ENCODE assay signal across 8 cellular contexts in genomic region chr10:75404335-75405200, GRCh38. TPM values are rescaled to one million over a fixed set of nuclear protein-coding genes. Genes with fewer than 3 reads are reported as not detected.
A peak's percentile ranks its signal among the peaks of the same experiment; 100 is the strongest.
DNase-seq lines count a peak whose midpoint lies in the region; ATAC-seq and TF ChIP-seq lines count a peak whose summit lies in the region.

No MANE protein-coding gene starts in this region.

- no peak for TF ChIP-seq CTCF in IMR-90 (conservative IDR thresholded peaks at IDR 0.05; ENCODE audit: low read depth, low read length)
- TF ChIP-seq CTCF in astrocyte of the spinal cord (IDR thresholded peaks at IDR 0.05; ENCODE audit: low read depth, low read length), result no peak
- TF ChIP-seq CTCF in left lung (IDR thresholded peaks at IDR 0.05), result no peak
- peak; percentile 20 for TF ChIP-seq CTCF in type B pancreatic cell (conservative IDR thresholded peaks at IDR 0.05)

- no peak overlapping the region for H2BK120ac ChIP-seq in IMR-90 (ENCODE audit: low read depth, low read length)

- peak overlapping the region; percentile 30; the same call in 1 of the 2 replicates for H4K5ac ChIP-seq in IMR-90 (ENCODE audit: low read depth, low read length)

- H2AK9ac ChIP-seq in IMR-90 (replicated peaks; ENCODE audit: low read depth, low read length, poor library complexity), result no peak overlapping the region

- no peak overlapping the region for H2BK15ac ChIP-seq in IMR-90 (ENCODE audit: low read depth, low read length)

- H3K27ac ChIP-seq in CD4-positive, alpha-beta memory T cell (ENCODE audit: low read depth, low read length), result no peak overlapping the region
- peak overlapping the region; percentile 5; the same call in 1 of the 2 replicates for H3K27ac ChIP-seq in IMR-90 (ENCODE audit: insufficient read depth, low read length)
- peak overlapping the region; percentile 95 to 98 for H3K27ac ChIP-seq in left lung

- CTCF ChIA-PET in CD4-positive, alpha-beta memory T cell (lab: Charles Lee; ENCODE audit: partially characterized antibody), result no interaction called here
- CTCF ChIA-PET in IMR-90 (lab: Yijun Ruan, JAX), result no interaction called here

- no peak overlapping the region for H4K91ac ChIP-seq in IMR-90 (ENCODE audit: insufficient read depth, low read depth, low read length)

- H3K9me1 ChIP-seq in IMR-90 (ENCODE audit: insufficient read depth, low read length), result no peaks in the 10 kb centered on the region

- intact Hi-C loops in CD4-positive, alpha-beta memory T cell (cut with micrococcal nuclease), result loop anchor here (5.0 kb wide), 2 partner anchors 503 to 633 kb away; no protein-coding TSS in a partner anchor
- intact Hi-C loops in IMR-90 (cut with micrococcal nuclease), result loop anchor here (5.0 to 10.0 kb wide), 3 partner anchors 1030 to 1708 kb away; no protein-coding TSS in a partner anchor
- intact Hi-C loops in left lung (cut with DNase I), result loop anchor here in 1 of 2 donors (10.0 kb wide), 1 partner anchor 510 kb away; no protein-coding TSS in a partner anchor

- peaks cover 0 to 4% (median 0%) of the 10 kb centered on the region in 8 donors for H3K9me3 Mint-ChIP-seq in CD4-positive, alpha-beta memory T cell
- no peaks in the 10 kb centered on the region for H3K9me3 Mint-ChIP-seq in type B pancreatic cell

- peak overlapping the region; percentile 28 for H2AFZ ChIP-seq in IMR-90 (replicated peaks; ENCODE audit: low read length, poor library complexity)

- H3K4me3 Mint-ChIP-seq in CD4-positive, alpha-beta memory T cell, result peak overlapping the region in 7 of 8 donors; percentile 6 to 76 (median 33)
- H3K4me3 Mint-ChIP-seq in type B pancreatic cell, result peak overlapping the region; percentile 94

- no peak overlapping the region for H2BK5ac ChIP-seq in IMR-90 (ENCODE audit: low read depth, low read length, poor library complexity, severe bottlenecking)

- peak overlapping the region; percentile 91 for H3K4me2 ChIP-seq in IMR-90 (ENCODE audit: low read depth, low read length)

- no peaks in the 10 kb centered on the region; a peak in 1 of 4 replicates for H3K79me1 ChIP-seq in IMR-90 (ENCODE audit: low read depth in 1 of 2, low read length in 2 of 2)

- H3K4me3 ChIP-seq in CD4-positive, alpha-beta memory T cell (ENCODE audit: low read length in 2 of 2), result no peak overlapping the region
- peak overlapping the region; percentile 60; the same call in 1 of the 2 replicates for H3K4me3 ChIP-seq in IMR-90 (ENCODE audit: insufficient read depth, low read depth, low read length)
- peak overlapping the region; percentile 99 for H3K4me3 ChIP-seq in astrocyte of the spinal cord (ENCODE audit: low read depth, low read length)
- peak overlapping the region; percentile 52 to 85 for H3K4me3 ChIP-seq in left lung

- peak overlapping the region in 1 of 2 experiments; percentile 51; a peak in 1 of 4 replicates for H4K8ac ChIP-seq in IMR-90 (ENCODE audit: low read depth in 2 of 2, low read length in 2 of 2)

- DNase-seq in CD4-positive, alpha-beta memory T cell, result no peak
- no peak for DNase-seq in IMR-90
- DNase-seq in astrocyte of the spinal cord (ENCODE audit: low read depth, low spot score), result no peak
- peak; percentile 83 to 89 for DNase-seq in left lung
- DNase-seq in type B pancreatic cell (ENCODE audit: extremely low spot score, unreplicated experiment), result peak; percentile 87
- no peak for DNase-seq in CD1c-positive myeloid dendritic cell (ENCODE audit: extremely low spot score)
- no peak for DNase-seq in AG08396 (ENCODE audit: low spot score)

- H3K18ac ChIP-seq in IMR-90 (ENCODE audit: low read depth, low read length), result no peak overlapping the region; the same call in 1 of the 2 replicates

- no peak for TF ChIP-seq POLR2A in IMR-90 (IDR thresholded peaks at IDR 0.05; ENCODE audit: low read depth, low read length)

- no peak overlapping the region for H3K23ac ChIP-seq in IMR-90 (ENCODE audit: low read depth, low read length)

- no peak overlapping the region for H3K27ac Mint-ChIP-seq in CD4-positive, alpha-beta memory T cell
- H3K27ac Mint-ChIP-seq in type B pancreatic cell, result peak overlapping the region; percentile 98

- BruUV-seq in IMR-90 (replicated peaks; lab: Mats Ljungman, UMichigan), result no TSS peak

- no peak overlapping the region; the same call in 1 of the 2 replicates for H2AK5ac ChIP-seq in IMR-90 (ENCODE audit: low read depth, low read length)

- H3K9me3 ChIP-seq in CD4-positive, alpha-beta memory T cell (ENCODE audit: control insufficient read depth in 1 of 2, low read length in 2 of 2), result no peaks in the 10 kb centered on the region
- no peaks in the 10 kb centered on the region for H3K9me3 ChIP-seq in IMR-90 (ENCODE audit: control insufficient read depth, insufficient read depth, low read length)
- no peaks in the 10 kb centered on the region for H3K9me3 ChIP-seq in left lung

- H3K9ac ChIP-seq in IMR-90 (ENCODE audit: low read depth, low read length), result no peak overlapping the region

- H3K14ac ChIP-seq in IMR-90 (replicated peaks; ENCODE audit: low read depth, low read length), result no peak overlapping the region

- POLR2A ChIA-PET in CD4-positive, alpha-beta memory T cell (lab: Charles Lee; ENCODE audit: partially characterized antibody), result no interaction called here
- POLR2A ChIA-PET in IMR-90 (lab: Charles Lee; ENCODE audit: unreplicated experiment), result interaction anchor here (0.6 kb wide), 1 partner anchor 1500 kb away, joined by 16 read pairs; no protein-coding TSS in a partner anchor

- peaks cover 12% of the 10 kb centered on the region; the same call in 1 of the 2 replicates for H4K20me1 ChIP-seq in IMR-90 (ENCODE audit: insufficient read depth, low read length)

- H2BK20ac ChIP-seq in IMR-90 (ENCODE audit: low read depth, low read length), result no peak overlapping the region

- H3K4me1 ChIP-seq in CD4-positive, alpha-beta memory T cell (ENCODE audit: insufficient read depth, low read length), result peaks cover 49% of the 10 kb centered on the region
- H3K4me1 ChIP-seq in IMR-90 (ENCODE audit: control insufficient read depth, insufficient read depth, low read length) (peaks cover 2% of the 10 kb centered on the region; the same call in 1 of the 2 replicates), left lung (peaks cover 0 to 64% of the 10 kb centered on the region in 2 donors)

- H3K27me3 ChIP-seq in CD4-positive, alpha-beta memory T cell (ENCODE audit: insufficient read depth, low read length), result peaks cover 22% of the 10 kb centered on the region
- H3K27me3 ChIP-seq in IMR-90 (ENCODE audit: control insufficient read depth, insufficient read depth, low read length) (peaks cover 6% of the 10 kb centered on the region; the same call in 1 of the 2 replicates), left lung (peaks cover 0 to 98% of the 10 kb centered on the region in 2 donors)

- H3K36me3 ChIP-seq in CD4-positive, alpha-beta memory T cell (ENCODE audit: insufficient read depth, low read length), result no peaks in the 10 kb centered on the region
- H3K36me3 ChIP-seq in IMR-90 (ENCODE audit: control insufficient read depth, insufficient read depth, low read length), result peaks cover 7% of the 10 kb centered on the region; the same call in 1 of the 2 replicates
- peaks cover 0 to 1% of the 10 kb centered on the region in 2 donors for H3K36me3 ChIP-seq in left lung

- no peak for TF ChIP-seq RAD21 in IMR-90 (IDR thresholded peaks at IDR 0.05; ENCODE audit: low read length)

- H3K4ac ChIP-seq in IMR-90 (ENCODE audit: low read depth, low read length), result no peak overlapping the region

- peaks cover 48% of the 10 kb centered on the region in 2 donors for H3K27me3 Mint-ChIP-seq in CD4-positive, alpha-beta memory T cell
- peaks cover 13% of the 10 kb centered on the region for H3K27me3 Mint-ChIP-seq in type B pancreatic cell

- no peak overlapping the region for H3K56ac ChIP-seq in IMR-90 (ENCODE audit: extremely low read depth, insufficient read depth, low read length)

- peaks cover 10 to 48% (median 32%) of the 10 kb centered on the region in 4 donors for H3K4me1 Mint-ChIP-seq in CD4-positive, alpha-beta memory T cell
- H3K4me1 Mint-ChIP-seq in type B pancreatic cell (ENCODE audit: unreplicated experiment), result peaks cover 25% of the 10 kb centered on the region

- ATAC-seq in IMR-90 (ENCODE audit: low read depth) (no peak), left lung (peak; percentile 19), HG02763 (IDR thresholded peaks at IDR 0.05; ENCODE audit: unreplicated experiment) (no peak)

- WGBS in IMR-90 (ENCODE audit: extremely low coverage in 2 of 2, insufficient read length in 1 of 2), 2 experiments, result 18% methylated on average over 19 of the region's 65 CpGs; no CpG with 5 or more reads in 1 of the 2 experiments

- in situ Hi-C loops in IMR-90 (cut with MboI; ENCODE audit: low sequenced_read_pairs), result loop anchor here (10.0 to 25.0 kb wide), 4 partner anchors 633 to 1583 kb away; no protein-coding TSS in a partner anchor
- in situ Hi-C loops in astrocyte of the spinal cord (cut with HindIII; ENCODE audit: low sequenced_read_pairs), result no loop called here

- dilution Hi-C loops in IMR-90 (cut with HindIII; ENCODE audit: low sequenced_read_pairs, unreplicated experiment), result no loop called here

- H3K36me3 Mint-ChIP-seq in CD4-positive, alpha-beta memory T cell, result peaks cover 0 to 3% of the 10 kb centered on the region in 2 donors
- H3K36me3 Mint-ChIP-seq in type B pancreatic cell, result peaks cover 4% of the 10 kb centered on the region

TF ChIP-seq in IMR-90, 13 proteins besides CTCF, POLR2A, EP300 and RAD21 (continues in another document):
- TF ChIP-seq SMC3 (IDR thresholded peaks at IDR 0.05; ENCODE audit: low read depth, low read length), result no peak
- no peak for TF ChIP-seq RFX5 (IDR thresholded peaks at IDR 0.05; ENCODE audit: low read depth, low read length)
- no peak for TF ChIP-seq NFE2L2 (IDR thresholded peaks at IDR 0.05; ENCODE audit: low read depth, low read length)
- TF ChIP-seq FOS (IDR thresholded peaks at IDR 0.05; ENCODE audit: low read depth, low read length), result no peak
- TF ChIP-seq CHD1 (IDR thresholded peaks at IDR 0.05; ENCODE audit: low read depth, low read length), result no peak
- no peak for TF ChIP-seq RCOR1 (IDR thresholded peaks at IDR 0.05; ENCODE audit: insufficient replicate concordance, low read length)

RNA-seq across cellular contexts. Expression of gene ZNF503, which starts 3.0 kb away (rescaled TPM):
- total RNA-seq in CD4-positive, alpha-beta memory T cell, result under 1 TPM in 1 of 2 experiments, not detected in 1; 0.12 TPM
- not detected for polyA plus RNA-seq in CD4-positive, alpha-beta memory T cell
- total RNA-seq in IMR-90 (2012; rRNA removed), result 0.36 and 0.83 TPM in 2 replicates
- polyA plus RNA-seq in IMR-90 (2012; rRNA removed), result 5.8 and 7.2 TPM in 2 replicates
- 9.6 and 16.1 TPM in 2 replicates for polyA plus RNA-seq in IMR-90 (2012; cell fraction: cytosol; rRNA removed)
- polyA plus RNA-seq in IMR-90 (2012; cell fraction: nucleus; rRNA removed; ENCODE audit: low replicate concordance), result 7.7 and 20.9 TPM in 2 replicates
- total RNA-seq in left lung, result 10 to 100 TPM; 32.7 to 34.2 TPM
- total RNA-seq in type B pancreatic cell (ENCODE audit: low replicate concordance), result 86.7 and 88.4 TPM in 2 replicates

RNA-seq across cellular contexts. Expression of gene LRMDA, which starts 26.9 kb away (rescaled TPM):
- total RNA-seq in CD4-positive, alpha-beta memory T cell, result not detected
- not detected for polyA plus RNA-seq in CD4-positive, alpha-beta memory T cell
- under 0.01 TPM in 1 of 2 replicates, not detected in the other for total RNA-seq in IMR-90 (2012; rRNA removed)
- 0.07 TPM in 1 of 2 replicates, not detected in the other for polyA plus RNA-seq in IMR-90 (2012; rRNA removed)
- 0.01 TPM in 1 of 2 replicates, not detected in the other for polyA plus RNA-seq in IMR-90 (2012; cell fraction: cytosol; rRNA removed)
- polyA plus RNA-seq in IMR-90 (2012; cell fraction: nucleus; rRNA removed; ENCODE audit: low replicate concordance), result not detected in 2 replicates
- 10 to 100 TPM; 16.3 to 21.0 TPM for total RNA-seq in left lung
- 0.62 and 2.0 TPM in 2 replicates for total RNA-seq in type B pancreatic cell (ENCODE audit: low replicate concordance)

Comparison
In these comparisons a context has a peak if more than half of its experiments do, and no peak if none do; other contexts are left out.
1. DNase-seq: peak in left lung (2 of 2) and type B pancreatic cell (single experiment); none in CD4-positive, alpha-beta memory T cell (0 of 5), IMR-90 (single experiment), astrocyte of the spinal cord (single experiment), CD1c-positive myeloid dendritic cell (single experiment) and AG08396 (single experiment).
2. H3K4me3 ChIP-seq: peak in IMR-90 (single experiment), astrocyte of the spinal cord (single experiment) and left lung (2 of 2); none in CD4-positive, alpha-beta memory T cell (0 of 2).
3. RNA of gene ZNF503, which starts 3.0 kb away (total RNA-seq): 86.7 to 88.4 TPM in type B pancreatic cell and 32.7 to 34.2 TPM in left lung; 0.36 to 0.83 TPM in IMR-90 and 0.12 TPM in CD4-positive, alpha-beta memory T cell; every median in the first group is over 10 times any median in the second.